In the genomic region with DNA sequence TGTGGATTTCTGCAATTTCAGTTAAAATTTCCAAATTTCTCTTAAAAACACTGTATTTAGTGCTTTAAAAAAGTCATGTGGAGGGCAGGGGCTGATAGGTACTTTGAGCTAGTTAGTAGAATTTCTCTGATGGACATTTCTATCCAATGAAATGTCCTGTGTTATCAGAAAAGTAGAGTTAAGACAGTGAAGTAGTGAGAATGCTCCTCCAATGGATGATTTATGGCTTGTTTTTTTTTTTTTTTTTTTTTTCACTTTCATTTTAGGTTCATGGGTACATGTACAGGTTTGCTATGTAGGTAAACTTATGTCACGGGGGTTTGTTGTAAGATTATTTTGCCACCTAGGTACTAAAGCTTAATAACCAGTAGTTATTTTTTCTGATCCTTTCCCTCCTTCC, we compare ENCODE assay signal across 29 cellular contexts.
"Had no signal": no experiment of that assay in that cellular context is flagged by ENCODE, and none has a peak within 500 bp of the region (broad histone marks: within the 10 kb centered on the region; RNA-seq: fewer than 3 reads in every experiment).

No MANE protein-coding gene starts in this region.

- H3K9me3 Mint-ChIP-seq: activated CD4-positive, alpha-beta memory T cell treated with anti-CD3 and anti-CD28 coated beads for 36 hours; activated naive CD4-positive, alpha-beta T cell treated with anti-CD3 and anti-CD28 coated beads, Interleukin-2, amount 10 ng/mL, durations not matched to agents 7 days and 5 days; effector memory CD8-positive, alpha-beta T cell had no signal

- ATAC-seq: activated CD4-positive, alpha-beta T cell treated with anti-CD3 and anti-CD28 coated beads for 36 hours; activated CD8-positive, alpha-beta memory T cell treated with anti-CD3 and anti-CD28 coated beads, Interleukin-2, amount 10 ng/mL, durations not matched to agents 7 days and 5 days; activated CD8-positive, alpha-beta T cell treated with anti-CD3 and anti-CD28 coated beads, Interleukin-2, amount 10 ng/mL, durations not matched to agents 7 days and 5 days; body of pancreas; effector memory CD8-positive, alpha-beta T cell; foreskin keratinocyte; gastrocnemius medialis; heart left ventricle had no signal

- H3K4me3 Mint-ChIP-seq: activated CD4-positive, alpha-beta memory T cell treated with anti-CD3 and anti-CD28 coated beads for 36 hours; activated CD4-positive, alpha-beta T cell treated with anti-CD3 and anti-CD28 coated beads for 36 hours; activated CD4-positive, alpha-beta T cell treated with anti-CD3 and anti-CD28 coated beads, Interleukin-2, amount 10 ng/mL, durations not matched to agents 24 days and 14 days; activated CD8-positive, alpha-beta memory T cell treated with anti-CD3 and anti-CD28 coated beads, Interleukin-2, amount 10 ng/mL, durations not matched to agents 7 days and 5 days; activated CD8-positive, alpha-beta T cell treated with anti-CD3 and anti-CD28 coated beads, Interleukin-2, amount 10 ng/mL, durations not matched to agents 7 days and 5 days; activated naive CD4-positive, alpha-beta T cell treated with anti-CD3 and anti-CD28 coated beads, Interleukin-2, amount 10 ng/mL, durations not matched to agents 7 days and 5 days; activated naive CD8-positive, alpha-beta T cell; effector memory CD8-positive, alpha-beta T cell had no signal

- H3K27ac Mint-ChIP-seq: activated CD4-positive, alpha-beta memory T cell treated with anti-CD3 and anti-CD28 coated beads for 36 hours; activated CD4-positive, alpha-beta T cell treated with anti-CD3 and anti-CD28 coated beads for 36 hours; activated CD4-positive, alpha-beta T cell treated with anti-CD3 and anti-CD28 coated beads, Interleukin-2, amount 10 ng/mL, durations not matched to agents 24 days and 14 days; activated CD8-positive, alpha-beta memory T cell treated with anti-CD3 and anti-CD28 coated beads, Interleukin-2, amount 10 ng/mL, durations not matched to agents 7 days and 5 days; activated CD8-positive, alpha-beta T cell treated with anti-CD3 and anti-CD28 coated beads, Interleukin-2, amount 10 ng/mL, durations not matched to agents 7 days and 5 days; activated naive CD4-positive, alpha-beta T cell treated with anti-CD3 and anti-CD28 coated beads, Interleukin-2, amount 10 ng/mL, durations not matched to agents 7 days and 5 days; activated naive CD8-positive, alpha-beta T cell; effector memory CD8-positive, alpha-beta T cell had no signal

- FAIRE-seq: colon had no signal

- DNase-seq: activated CD4-positive, alpha-beta memory T cell treated with anti-CD3 and anti-CD28 coated beads for 36 hours; activated CD4-positive, alpha-beta T cell treated with anti-CD3 and anti-CD28 coated beads for 36 hours; activated CD4-positive, alpha-beta T cell treated with anti-CD3 and anti-CD28 coated beads, Interleukin-2, amount 10 ng/mL, durations not matched to agents 24 days and 14 days; activated CD4-positive, CD25-positive, alpha-beta regulatory T cell; activated CD4-positive, CD25-positive, alpha-beta regulatory T cell treated with anti-CD3 and anti-CD28 coated beads, Interleukin-2, amount 50 U/mL, for 72 hours; activated CD8-positive, alpha-beta memory T cell treated with anti-CD3 and anti-CD28 coated beads, Interleukin-2, amount 10 ng/mL, durations not matched to agents 7 days and 5 days; activated CD8-positive, alpha-beta memory T cell treated with anti-CD3 and anti-CD28 coated beads, Interleukin-2, amount 50 U/mL, for 4 hours; activated CD8-positive, alpha-beta T cell treated with anti-CD3 and anti-CD28 coated beads, Interleukin-2, amount 10 ng/mL, durations not matched to agents 7 days and 5 days; activated gamma-delta T cell; activated naive CD4-positive, alpha-beta T cell; activated naive CD4-positive, alpha-beta T cell treated with anti-CD3 and anti-CD28 coated beads, Interleukin-2, amount 10 ng/mL, durations not matched to agents 7 days and 5 days; activated T-cell treated with anti-CD3 and anti-CD28 coated beads, Interleukin-2, amount 50 U/mL, for 1 hour; activated T-cell treated with anti-CD3 and anti-CD28 coated beads, Interleukin-2, amount 50 U/mL, for 48 hours; amniotic stem cell; anterior cingulate cortex; body of pancreas; caudate nucleus; cortex of kidney; dermis blood vessel endothelial cell; effector CD4-positive, alpha-beta T cell; effector memory CD8-positive, alpha-beta T cell; erythroblast; foreskin keratinocyte; gastrocnemius medialis; glutamatergic neuron; heart left ventricle; T-helper 2 cell had no signal

- H3K27me3 Mint-ChIP-seq: activated CD4-positive, alpha-beta memory T cell treated with anti-CD3 and anti-CD28 coated beads for 36 hours; activated CD4-positive, alpha-beta T cell treated with anti-CD3 and anti-CD28 coated beads for 36 hours; activated CD4-positive, alpha-beta T cell treated with anti-CD3 and anti-CD28 coated beads, Interleukin-2, amount 10 ng/mL, durations not matched to agents 24 days and 14 days; activated CD8-positive, alpha-beta memory T cell treated with anti-CD3 and anti-CD28 coated beads, Interleukin-2, amount 10 ng/mL, durations not matched to agents 7 days and 5 days; activated naive CD4-positive, alpha-beta T cell treated with anti-CD3 and anti-CD28 coated beads, Interleukin-2, amount 10 ng/mL, durations not matched to agents 7 days and 5 days; activated naive CD8-positive, alpha-beta T cell; effector memory CD8-positive, alpha-beta T cell had no signal
